In the genomic region with DNA sequence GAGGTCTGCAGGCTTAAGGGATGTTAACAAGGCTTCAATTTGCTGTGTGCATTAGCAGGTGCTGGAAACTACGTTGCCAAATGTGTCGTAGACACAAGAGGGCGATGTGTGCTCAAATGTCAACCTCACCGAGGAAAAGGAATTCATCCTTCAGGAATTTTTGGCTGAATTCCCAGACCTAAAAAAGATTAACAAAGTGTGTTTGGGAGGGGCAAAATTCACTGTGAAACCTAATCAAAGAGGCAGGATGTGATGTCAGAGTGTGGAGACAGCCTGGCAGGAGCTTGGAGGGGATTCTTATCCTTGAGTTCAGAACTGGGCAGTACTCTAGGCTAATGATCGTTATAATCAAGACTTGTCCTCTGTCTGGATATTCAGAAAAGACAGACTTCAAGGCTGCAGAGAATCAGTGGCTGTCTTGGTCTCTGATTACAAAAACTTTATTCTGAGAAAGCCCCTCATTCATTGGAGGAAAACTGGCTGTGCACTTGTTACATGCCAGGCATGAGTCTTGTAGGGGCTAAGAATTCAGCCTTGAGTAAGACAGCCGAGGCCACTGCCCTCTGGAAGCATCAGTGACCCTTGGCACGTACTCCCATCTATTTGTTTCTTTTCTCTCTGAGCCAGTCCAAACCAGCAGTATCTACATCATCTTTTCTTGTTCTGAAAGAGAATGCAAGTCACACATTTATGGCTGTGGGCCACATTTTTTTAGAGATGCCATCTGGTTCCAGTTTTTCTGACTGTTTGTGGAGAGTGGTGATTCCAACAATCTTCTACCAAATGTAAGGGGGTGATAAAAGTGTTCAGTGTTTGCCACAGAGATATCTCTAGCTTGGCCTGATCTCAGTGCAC, we compare ENCODE assay signal across 1 cellular context.
TF ChIP-seq lines count a peak whose summit lies in the region.

No MANE protein-coding gene starts in this region.

TF ChIP-seq in HepG2, 621 proteins besides CTCF, POLR2A, EP300 and RAD21 (continued from another document and continues in another):
- TF ChIP-seq, protein P1, sequence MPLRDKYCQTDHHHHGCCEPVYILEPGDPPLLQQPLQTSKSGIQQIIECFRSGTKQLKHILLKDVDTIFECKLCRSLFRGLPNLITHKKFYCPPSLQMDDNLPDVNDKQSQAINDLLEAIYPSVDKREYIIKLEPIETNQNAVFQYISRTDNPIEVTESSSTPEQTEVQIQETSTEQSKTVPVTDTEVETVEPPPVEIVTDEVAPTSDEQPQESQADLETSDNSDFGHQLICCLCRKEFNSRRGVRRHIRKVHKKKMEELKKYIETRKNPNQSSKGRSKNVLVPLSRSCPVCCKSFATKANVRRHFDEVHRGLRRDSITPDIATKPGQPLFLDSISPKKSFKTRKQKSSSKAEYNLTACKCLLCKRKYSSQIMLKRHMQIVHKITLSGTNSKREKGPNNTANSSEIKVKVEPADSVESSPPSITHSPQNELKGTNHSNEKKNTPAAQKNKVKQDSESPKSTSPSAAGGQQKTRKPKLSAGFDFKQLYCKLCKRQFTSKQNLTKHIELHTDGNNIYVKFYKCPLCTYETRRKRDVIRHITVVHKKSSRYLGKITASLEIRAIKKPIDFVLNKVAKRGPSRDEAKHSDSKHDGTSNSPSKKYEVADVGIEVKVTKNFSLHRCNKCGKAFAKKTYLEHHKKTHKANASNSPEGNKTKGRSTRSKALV (CRISPR knock-in tag; IDR thresholded peaks at IDR 0.05) = 0 out of 2 replicates have a peak, but pooled peaks have one; percentile 35
- TF ChIP-seq ZNF333 (CRISPR knock-in tag; IDR thresholded peaks at IDR 0.05; ENCODE audit: borderline replicate concordance) (no peak), PRMT3 (CRISPR knock-in tag; IDR thresholded peaks at IDR 0.05; ENCODE audit: borderline replicate concordance, low read depth) (no peak), DRAP1 (CRISPR knock-in tag; IDR thresholded peaks at IDR 0.05) (peak; percentile 58; the same call in 1 of the 2 replicates), ZNF335 (CRISPR knock-in tag; IDR thresholded peaks at IDR 0.05) (peak; percentile 85), TBX2 (CRISPR knock-in tag; IDR thresholded peaks at IDR 0.05; ENCODE audit: borderline replicate concordance) (peak; percentile 75; the same call in 1 of the 2 replicates), ZZZ3 (CRISPR knock-in tag; IDR thresholded peaks at IDR 0.05; ENCODE audit: borderline replicate concordance) (no peak), HINFP (CRISPR knock-in tag; IDR thresholded peaks at IDR 0.05; ENCODE audit: low read depth) (no peak; the same call in 1 of the 2 replicates), SIX4 (CRISPR knock-in tag; IDR thresholded peaks at IDR 0.05) (peak; percentile 54; the same call in 1 of the 2 replicates), ZFP41 (CRISPR knock-in tag; IDR thresholded peaks at IDR 0.05; ENCODE audit: borderline replicate concordance) (no peak), FOSL2 (CRISPR knock-in tag; IDR thresholded peaks at IDR 0.05) (peak; percentile 93), KLF12 (CRISPR knock-in tag; IDR thresholded peaks at IDR 0.05; ENCODE audit: borderline replicate concordance) (no peak), ZNF549 (CRISPR knock-in tag; IDR thresholded peaks at IDR 0.05) (no peak), NR3C1 (CRISPR knock-in tag; IDR thresholded peaks at IDR 0.05) (no peak), ZNF205 (CRISPR knock-in tag; IDR thresholded peaks at IDR 0.05) (peak; percentile 74; the same call in 1 of the 2 replicates), NR1H2 (CRISPR knock-in tag; IDR thresholded peaks at IDR 0.05; ENCODE audit: borderline replicate concordance, low read depth) (no peak), KAT7 (CRISPR knock-in tag; IDR thresholded peaks at IDR 0.05; ENCODE audit: borderline replicate concordance) (0 out of 2 replicates have a peak, but pooled peaks have one; percentile 68), KLF16 (CRISPR knock-in tag; IDR thresholded peaks at IDR 0.05) (peak in 1 of 2 experiments; percentile 75; a peak in 2 of 4 replicates), XRCC5 (optimal IDR thresholded peaks at IDR 0.05; ENCODE audit: low read length) (peak; percentile 78), AGO2 (optimal IDR thresholded peaks at IDR 0.05; ENCODE audit: low read depth, low read length) (no peak), MBD4 (IDR thresholded peaks at IDR 0.05; ENCODE audit: borderline replicate concordance, low read length) (peak; percentile 69; the same call in 1 of the 2 replicates), TSC22D2 (CRISPR knock-in tag; IDR thresholded peaks at IDR 0.05; ENCODE audit: borderline replicate concordance) (0 out of 2 replicates have a peak, but pooled peaks have one; percentile 40), SP5 (CRISPR knock-in tag; IDR thresholded peaks at IDR 0.05; ENCODE audit: borderline replicate concordance, low read depth) (peak; percentile 78), CHD2 (IDR thresholded peaks at IDR 0.05; ENCODE audit: low read depth, low read length) (no peak), ZNF101 (CRISPR knock-in tag; IDR thresholded peaks at IDR 0.05; ENCODE audit: borderline replicate concordance, low read depth) (no peak), NONO (IDR thresholded peaks at IDR 0.05) (no peak), NONO (CRISPR knock-in tag; conservative IDR thresholded peaks at IDR 0.05) (peak; percentile 51; the same call in 1 of the 2 replicates), ZNF350 (CRISPR knock-in tag; IDR thresholded peaks at IDR 0.05; ENCODE audit: borderline replicate concordance, low read depth) (no peak), FOXO1 (CRISPR knock-in tag; IDR thresholded peaks at IDR 0.05) (peak; percentile 22; the same call in 1 of the 2 replicates), YEATS2 (CRISPR knock-in tag; IDR thresholded peaks at IDR 0.05; ENCODE audit: borderline replicate concordance) (peak; percentile 69; the same call in 1 of the 2 replicates), SP4 (CRISPR knock-in tag; IDR thresholded peaks at IDR 0.05) (no peak; the same call in 1 of the 2 replicates)
- TF ChIP-seq, protein P2, sequence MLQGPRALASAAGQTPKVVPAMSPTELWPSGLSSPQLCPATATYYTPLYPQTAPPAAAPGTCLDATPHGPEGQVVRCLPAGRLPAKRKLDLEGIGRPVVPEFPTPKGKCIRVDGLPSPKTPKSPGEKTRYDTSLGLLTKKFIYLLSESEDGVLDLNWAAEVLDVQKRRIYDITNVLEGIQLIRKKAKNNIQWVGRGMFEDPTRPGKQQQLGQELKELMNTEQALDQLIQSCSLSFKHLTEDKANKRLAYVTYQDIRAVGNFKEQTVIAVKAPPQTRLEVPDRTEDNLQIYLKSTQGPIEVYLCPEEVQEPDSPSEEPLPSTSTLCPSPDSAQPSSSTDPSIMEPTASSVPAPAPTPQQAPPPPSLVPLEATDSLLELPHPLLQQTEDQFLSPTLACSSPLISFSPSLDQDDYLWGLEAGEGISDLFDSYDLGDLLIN (CRISPR knock-in tag; IDR thresholded peaks at IDR 0.05; ENCODE audit: borderline replicate concordance) = no peak
- TF ChIP-seq, protein P3, sequence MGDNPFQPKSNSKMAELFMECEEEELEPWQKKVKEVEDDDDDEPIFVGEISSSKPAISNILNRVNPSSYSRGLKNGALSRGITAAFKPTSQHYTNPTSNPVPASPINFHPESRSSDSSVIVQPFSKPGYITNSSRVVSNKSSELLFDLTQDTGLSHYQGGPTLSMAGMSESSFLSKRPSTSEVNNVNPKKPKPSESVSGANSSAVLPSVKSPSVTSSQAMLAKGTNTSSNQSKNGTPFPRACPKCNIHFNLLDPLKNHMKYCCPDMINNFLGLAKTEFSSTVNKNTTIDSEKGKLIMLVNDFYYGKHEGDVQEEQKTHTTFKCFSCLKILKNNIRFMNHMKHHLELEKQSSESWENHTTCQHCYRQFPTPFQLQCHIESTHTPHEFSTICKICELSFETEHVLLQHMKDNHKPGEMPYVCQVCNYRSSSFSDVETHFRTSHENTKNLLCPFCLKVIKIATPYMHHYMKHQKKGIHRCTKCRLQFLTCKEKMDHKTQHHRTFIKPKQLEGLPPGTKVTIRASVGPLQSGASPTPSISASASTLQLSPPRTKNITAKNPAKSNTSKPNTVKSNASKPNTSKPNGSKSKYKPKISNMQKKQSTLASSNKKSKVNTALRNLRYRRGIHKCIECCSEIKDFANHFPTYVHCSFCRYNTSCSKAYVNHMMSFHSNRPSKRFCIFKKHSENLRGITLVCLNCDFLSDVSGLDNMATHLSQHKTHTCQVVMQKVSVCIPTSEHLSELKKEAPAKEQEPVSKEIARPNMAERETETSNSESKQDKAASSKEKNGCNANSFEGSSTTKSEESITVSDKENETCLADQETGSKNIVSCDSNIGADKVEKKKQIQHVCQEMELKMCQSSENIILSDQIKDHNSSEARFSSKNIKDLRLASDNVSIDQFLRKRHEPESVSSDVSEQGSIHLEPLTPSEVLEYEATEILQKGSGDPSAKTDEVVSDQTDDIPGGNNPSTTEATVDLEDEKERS (CRISPR knock-in tag; IDR thresholded peaks at IDR 0.05) = 0 out of 2 replicates have a peak, but pooled peaks have one; percentile 73
- TF ChIP-seq, protein P4, sequence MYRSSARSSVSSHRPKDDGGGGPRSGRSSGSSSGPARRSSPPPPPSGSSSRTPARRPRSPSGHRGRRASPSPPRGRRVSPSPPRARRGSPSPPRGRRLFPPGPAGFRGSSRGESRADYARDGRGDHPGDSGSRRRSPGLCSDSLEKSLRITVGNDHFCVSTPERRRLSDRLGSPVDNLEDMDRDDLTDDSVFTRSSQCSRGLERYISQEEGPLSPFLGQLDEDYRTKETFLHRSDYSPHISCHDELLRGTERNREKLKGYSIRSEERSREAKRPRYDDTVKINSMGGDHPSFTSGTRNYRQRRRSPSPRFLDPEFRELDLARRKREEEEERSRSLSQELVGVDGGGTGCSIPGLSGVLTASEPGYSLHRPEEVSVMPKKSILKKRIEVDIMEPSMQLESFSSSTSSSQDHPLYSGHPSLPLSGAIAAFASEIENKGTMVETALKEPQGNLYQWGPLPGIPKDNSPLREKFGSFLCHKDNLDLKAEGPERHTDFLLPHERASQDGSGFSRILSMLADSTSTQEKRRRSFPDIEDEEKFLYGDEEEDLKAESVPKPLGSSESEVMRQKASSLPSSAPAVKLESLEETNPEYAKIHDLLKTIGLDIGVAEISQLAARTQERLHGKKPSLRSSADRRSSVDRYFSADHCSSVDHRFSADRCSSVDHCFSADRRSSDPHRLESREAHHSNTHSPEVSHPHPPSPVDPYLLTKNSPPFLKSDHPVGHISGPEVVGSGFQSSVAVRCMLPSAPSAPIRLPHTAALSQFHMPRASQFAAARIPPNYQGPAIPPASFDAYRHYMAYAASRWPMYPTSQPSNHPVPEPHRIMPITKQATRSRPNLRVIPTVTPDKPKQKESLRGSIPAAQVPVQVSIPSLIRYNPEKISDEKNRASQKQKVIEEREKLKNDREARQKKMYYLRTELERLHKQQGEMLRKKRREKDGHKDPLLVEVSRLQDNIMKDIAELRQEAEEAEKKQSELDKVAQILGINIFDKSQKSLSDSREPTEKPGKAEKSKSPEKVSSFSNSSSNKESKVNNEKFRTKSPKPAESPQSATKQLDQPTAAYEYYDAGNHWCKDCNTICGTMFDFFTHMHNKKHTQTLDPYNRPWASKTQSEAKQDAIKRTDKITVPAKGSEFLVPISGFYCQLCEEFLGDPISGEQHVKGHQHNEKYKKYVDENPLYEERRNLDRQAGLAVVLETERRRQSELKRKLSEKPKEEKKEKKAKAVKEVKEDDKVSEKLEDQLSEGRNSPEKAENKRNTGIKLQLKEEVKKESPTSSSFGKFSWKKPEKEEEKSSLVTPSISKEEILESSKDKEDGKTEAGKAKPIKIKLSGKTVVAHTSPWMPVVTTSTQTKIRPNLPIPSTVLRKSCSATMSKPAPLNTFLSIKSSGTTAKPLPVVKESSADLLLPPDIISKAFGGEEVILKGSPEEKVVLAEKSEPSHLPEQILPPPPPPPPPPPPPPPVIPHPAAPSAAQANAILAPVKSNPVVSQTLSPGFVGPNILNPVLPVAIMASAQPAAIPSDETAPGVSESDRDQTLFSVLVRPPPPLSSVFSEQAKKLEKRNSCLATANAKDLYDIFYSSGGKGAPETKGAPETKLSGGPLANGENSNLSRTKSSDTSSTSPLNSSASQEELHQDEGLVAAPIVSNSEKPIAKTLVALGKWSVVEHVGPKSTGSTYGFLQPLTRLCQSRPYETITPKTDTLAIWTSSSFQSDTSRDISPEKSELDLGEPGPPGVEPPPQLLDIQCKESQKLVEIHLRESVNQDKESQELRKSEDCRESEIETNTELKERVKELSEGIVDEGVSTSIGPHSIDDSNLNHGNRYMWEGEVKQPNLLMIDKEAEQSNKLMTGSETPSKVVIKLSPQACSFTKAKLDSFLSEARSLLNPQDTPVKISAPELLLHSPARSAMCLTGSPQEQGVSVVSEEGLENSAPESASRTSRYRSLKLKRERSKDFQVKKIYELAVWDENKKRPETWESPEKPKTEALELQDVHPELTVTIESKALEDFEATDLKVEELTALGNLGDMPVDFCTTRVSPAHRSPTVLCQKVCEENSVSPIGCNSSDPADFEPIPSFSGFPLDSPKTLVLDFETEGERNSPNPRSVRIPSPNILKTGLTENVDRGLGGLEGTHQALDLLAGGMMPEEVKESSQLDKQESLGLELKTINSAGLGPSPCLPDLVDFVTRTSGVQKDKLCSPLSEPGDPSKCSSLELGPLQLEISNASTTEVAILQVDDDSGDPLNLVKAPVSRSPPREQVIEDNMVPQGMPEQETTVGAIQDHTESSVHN (CRISPR knock-in tag; IDR thresholded peaks at IDR 0.05) = no peak
- TF ChIP-seq, protein P5, sequence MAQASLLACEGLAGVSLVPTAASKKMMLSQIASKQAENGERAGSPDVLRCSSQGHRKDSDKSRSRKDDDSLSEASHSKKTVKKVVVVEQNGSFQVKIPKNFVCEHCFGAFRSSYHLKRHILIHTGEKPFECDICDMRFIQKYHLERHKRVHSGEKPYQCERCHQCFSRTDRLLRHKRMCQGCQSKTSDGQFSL (CRISPR knock-in tag; IDR thresholded peaks at IDR 0.05) = no peak
- TF ChIP-seq, protein P6, sequence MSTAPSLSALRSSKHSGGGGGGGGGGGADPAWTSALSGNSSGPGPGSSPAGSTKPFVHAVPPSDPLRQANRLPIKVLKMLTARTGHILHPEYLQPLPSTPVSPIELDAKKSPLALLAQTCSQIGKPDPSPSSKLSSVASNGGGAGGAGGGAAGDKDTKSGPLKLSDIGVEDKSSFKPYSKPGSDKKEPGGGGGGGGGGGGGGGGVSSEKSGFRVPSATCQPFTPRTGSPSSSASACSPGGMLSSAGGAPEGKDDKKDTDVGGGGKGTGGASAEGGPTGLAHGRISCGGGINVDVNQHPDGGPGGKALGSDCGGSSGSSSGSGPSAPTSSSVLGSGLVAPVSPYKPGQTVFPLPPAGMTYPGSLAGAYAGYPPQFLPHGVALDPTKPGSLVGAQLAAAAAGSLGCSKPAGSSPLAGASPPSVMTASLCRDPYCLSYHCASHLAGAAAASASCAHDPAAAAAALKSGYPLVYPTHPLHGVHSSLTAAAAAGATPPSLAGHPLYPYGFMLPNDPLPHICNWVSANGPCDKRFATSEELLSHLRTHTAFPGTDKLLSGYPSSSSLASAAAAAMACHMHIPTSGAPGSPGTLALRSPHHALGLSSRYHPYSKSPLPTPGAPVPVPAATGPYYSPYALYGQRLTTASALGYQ (CRISPR knock-in tag; IDR thresholded peaks at IDR 0.05) = peak; percentile 81; the same call in 1 of the 2 replicates
